ENCODE assay signal across 13 cellular contexts in genomic region chr20:44002861-44003260, GRCh38.
DNase-seq lines count a peak whose midpoint lies in the region; ATAC-seq and TF ChIP-seq lines count a peak whose summit lies in the region.
"Had no signal": no experiment of that assay in that cellular context is flagged by ENCODE, and none has a peak within 500 bp of the region (broad histone marks: within the 10 kb centered on the region; RNA-seq: fewer than 3 reads in every experiment).

No MANE protein-coding gene starts in this region.

- H3K36me3 ChIP-seq in right atrium auricular region (no peaks in the 10 kb centered on the region), MM.1S (replicated peaks; ENCODE audit: insufficient read depth, low read length) (no peaks in the 10 kb centered on the region), upper lobe of left lung (peaks cover 0 to 5% (median 0%) of the 10 kb centered on the region in 4 donors), OCI-LY7 (ENCODE audit: insufficient read depth, low read length) (no peaks in the 10 kb centered on the region)
- H3K36me3 ChIP-seq: BE2C, HAP-1 had no signal

- H3K9me3 ChIP-seq in right atrium auricular region (no peaks in the 10 kb centered on the region), MM.1S (replicated peaks; ENCODE audit: insufficient read depth, low read length) (no peaks in the 10 kb centered on the region), upper lobe of left lung (no peaks in the 10 kb centered on the region), OCI-LY7 (ENCODE audit: low read length) (no peaks in the 10 kb centered on the region)
- H3K9me3 ChIP-seq: BE2C, Caco-2, HAP-1 had no signal

- H3K4me1 ChIP-seq in right atrium auricular region (peaks cover 0 to 3% of the 10 kb centered on the region in 2 donors), MM.1S (ENCODE audit: low read length) (peaks cover 38% of the 10 kb centered on the region), upper lobe of left lung (no peaks in the 10 kb centered on the region), OCI-LY7 (ENCODE audit: insufficient read depth, low read length, poor library complexity, severe bottlenecking) (no peaks in the 10 kb centered on the region)
- H3K4me1 ChIP-seq: BE2C, Caco-2, HAP-1 had no signal

- POLR2A ChIA-PET in OCI-LY7 (lab: Charles Lee), result interaction anchor here (0.7 kb wide), 1 partner anchor 1280 kb away, joined by 3 read pairs; no protein-coding TSS in a partner anchor

- TF ChIP-seq EP300 in upper lobe of left lung (IDR thresholded peaks at IDR 0.05), result no peak

- ATAC-seq in left ventricle myocardium superior, result no peak
- ATAC-seq in left lobe of liver, result no peak
- no peak for ATAC-seq in upper lobe of left lung (ENCODE audit: low FRiP score in 2 of 2)

- CTCF ChIA-PET in OCI-LY7 (lab: Charles Lee; ENCODE audit: unreplicated experiment), result no interaction called here

- H3K27me3 ChIP-seq in right atrium auricular region (no peaks in the 10 kb centered on the region), MM.1S (replicated peaks; ENCODE audit: insufficient read depth, low read length) (no peaks in the 10 kb centered on the region), upper lobe of left lung (no peaks in the 10 kb centered on the region)
- H3K27me3 ChIP-seq: BE2C had no signal

- no TSS peak for BruUV-seq in OCI-LY7 (replicated peaks; lab: Mats Ljungman, UMichigan)

- TF ChIP-seq POLR2A in upper lobe of left lung (IDR thresholded peaks at IDR 0.05), result no peak

- H3F3A ChIP-seq in MM.1S (ENCODE audit: insufficient read depth, low read length), result peaks cover 18% of the 10 kb centered on the region

- H2AFZ ChIP-seq in MM.1S (ENCODE audit: low read length) (no peak overlapping the region), OCI-LY7 (ENCODE audit: low read length) (no peak overlapping the region)
- H2AFZ ChIP-seq: GM23248 had no signal

- TF ChIP-seq CTCF in right atrium auricular region (IDR thresholded peaks at IDR 0.05), result no peak
- no peak for TF ChIP-seq CTCF in MM.1S (IDR thresholded peaks at IDR 0.05; ENCODE audit: low read length)
- TF ChIP-seq CTCF in upper lobe of left lung (IDR thresholded peaks at IDR 0.05), result no peak
- no peak for TF ChIP-seq CTCF in OCI-LY7 (conservative IDR thresholded peaks at IDR 0.05; ENCODE audit: low read length)

- H4K20me1 ChIP-seq in MM.1S (ENCODE audit: insufficient read depth, low read length), result no peaks in the 10 kb centered on the region
- no peaks in the 10 kb centered on the region for H4K20me1 ChIP-seq in OCI-LY7 (ENCODE audit: insufficient read depth, low read length)

- H3K79me2 ChIP-seq in MM.1S (ENCODE audit: low read length) (peaks cover 43% of the 10 kb centered on the region), OCI-LY7 (ENCODE audit: insufficient read depth, low read depth, low read length) (no peaks in the 10 kb centered on the region)

- H3K4me2 ChIP-seq in MM.1S (ENCODE audit: low read depth, low read length) (peak overlapping the region; percentile 69), OCI-LY7 (ENCODE audit: low read length) (no peak overlapping the region)

- H3K9me2 ChIP-seq in MM.1S (replicated peaks; ENCODE audit: insufficient read depth, low read length) (no peaks in the 10 kb centered on the region), OCI-LY7 (ENCODE audit: insufficient read depth, low read length) (no peaks in the 10 kb centered on the region)

- 93 to 100% methylated on average over 1 of the region's 1 CpG for WGBS in upper lobe of left lung, 2 donors

- intact Hi-C loops in left ventricle myocardium superior (cut with micrococcal nuclease), result no loop called here
- intact Hi-C loops in OCI-LY7 (cut with micrococcal nuclease; ENCODE audit: unreplicated experiment), result no loop called here

- peak overlapping the region; percentile 75 for H3K9ac ChIP-seq in MM.1S (ENCODE audit: low read length)
- H3K9ac ChIP-seq: GM23248 had no signal

- H3K4me3 ChIP-seq in right atrium auricular region, result no peak overlapping the region
- H3K4me3 ChIP-seq in MM.1S (ENCODE audit: low read length), result no peak overlapping the region
- H3K4me3 ChIP-seq in upper lobe of left lung, result no peak overlapping the region
- H3K4me3 ChIP-seq in OCI-LY7 (ENCODE audit: low read depth, low read length, poor library complexity, severe bottlenecking), result no peak overlapping the region
- H3K4me3 ChIP-seq: GM23248, HAP-1 had no signal

- peak; percentile 57 for DNase-seq in right atrium auricular region (ENCODE audit: low spot score)
- no peak for DNase-seq in left ventricle myocardium superior
- no peak for DNase-seq in MM.1S
- peak; percentile 10 for DNase-seq in left lobe of liver (ENCODE audit: low spot score)
- no peak for DNase-seq in upper lobe of left lung
- DNase-seq in OCI-LY7 (ENCODE audit: low spot score), result no peak
- DNase-seq: BE2C; C1 segment of cervical spinal cord; CD4-positive, CD25-positive, alpha-beta regulatory T cell; GM23248 had no signal

- H3K27ac ChIP-seq in right atrium auricular region (no peak overlapping the region), MM.1S (ENCODE audit: low read length) (peak overlapping the region; percentile 97; the same call in 1 of the 2 replicates), upper lobe of left lung (no peak overlapping the region), OCI-LY7 (ENCODE audit: low read depth, low read length, poor library complexity, severe bottlenecking) (no peak overlapping the region)
- H3K27ac ChIP-seq: GM23248, HL-60 had no signal

Comparison
In these comparisons a context has a peak if more than half of its experiments do, and no peak if none do; other contexts are left out.
1. DNase-seq: peak in right atrium auricular region (single experiment) and left lobe of liver (single experiment); none in left ventricle myocardium superior (single experiment), MM.1S (single experiment), upper lobe of left lung (0 of 2) and OCI-LY7 (single experiment).